ENCODE assay signal across 8 cellular contexts in genomic region chr11:18802381-18803257, GRCh38. TPM values are rescaled to one million over a fixed set of nuclear protein-coding genes. Genes with fewer than 3 reads are reported as not detected.
DNase-seq lines count a peak whose midpoint lies in the region; ATAC-seq, FAIRE-seq and TF ChIP-seq lines count a peak whose summit lies in the region.

No MANE protein-coding gene starts in this region.

- H3K27ac ChIP-seq in RWPE1, result no peak overlapping the region

- no peaks in the 10 kb centered on the region for H3K36me3 ChIP-seq in bronchial epithelial cell (ENCODE audit: control insufficient read depth, insufficient read depth, low read length)

- CTCF ChIA-PET in RWPE1 (lab: Yijun Ruan, JAX), result interaction anchor here (0.6 to 1.4 kb wide), 5 partner anchors 24 to 687 kb away, joined by 3 to 4 read pairs (median 3); no protein-coding TSS in a partner anchor

- H3K27ac Mint-ChIP-seq in natural killer cell, result no peak overlapping the region

- no peak overlapping the region for H3K4me3 ChIP-seq in bronchial epithelial cell (ENCODE audit: low read depth, low read length)

- no peaks in the 10 kb centered on the region for H3K27me3 ChIP-seq in bronchial epithelial cell (ENCODE audit: control insufficient read depth, insufficient read depth, low read length)

- no peak for DNase-seq in Right ventricle myocardium superior
- DNase-seq in Right ventricle myocardium inferior (ENCODE audit: missing footprints), result no peak
- DNase-seq in RWPE1 (ENCODE audit: low spot score), result peak; percentile 59
- peak; percentile 71 for DNase-seq in bronchial epithelial cell (ENCODE audit: low read depth)
- peak in 1 of 2 donors; percentile 47 for DNase-seq in left colon
- peak; percentile 38 for DNase-seq in stimulated activated naive CD8-positive, alpha-beta T cell treated with anti-CD3 and anti-CD28 coated beads, Interleukin-15, Interleukin-2, amounts not matched to agents 100 U/mL and 50 U/mL, for 24 hours
- no peak for DNase-seq in natural killer cell

- FAIRE-seq in bronchial epithelial cell (lab: Jason Lieb, UNC), result no peak

- peaks cover 15 to 43% of the 10 kb centered on the region in 2 donors for H3K27me3 Mint-ChIP-seq in natural killer cell (ENCODE audit: low read depth in 2 of 2)

- no peaks in the 10 kb centered on the region for H3K9me3 Mint-ChIP-seq in natural killer cell

- intact Hi-C loops in Right ventricle myocardium superior (cut with DNase I) (loop anchor here (10.0 kb wide), 1 partner anchor 688 kb away; no protein-coding TSS in a partner anchor), Right ventricle myocardium inferior (cut with DNase I) (loop anchor here (5.0 to 10.0 kb wide), 2 partner anchors 260 to 688 kb away; no protein-coding TSS in a partner anchor), left colon (cut with DNase I, micrococcal nuclease) (no loop called here), natural killer cell (cut with micrococcal nuclease) (no loop called here)

- ATAC-seq in Right ventricle myocardium superior (ENCODE audit: poor library complexity) (peak; percentile 52), Right ventricle myocardium inferior (no peak), left colon (peak; percentile 55), natural killer cell (no peak)
- ATAC-seq in stimulated activated naive CD8-positive, alpha-beta T cell treated with anti-CD3 and anti-CD28 coated beads, Interleukin-15, Interleukin-2, amounts not matched to agents 100 U/mL and 50 U/mL, for 24 hours, result no peak

- no peaks in the 10 kb centered on the region for H3K36me3 Mint-ChIP-seq in natural killer cell

- no peak overlapping the region for H3K4me3 Mint-ChIP-seq in natural killer cell

- POLR2A ChIA-PET in RWPE1 (lab: Yijun Ruan, JAX; ENCODE audit: low non-redundant PET), result no interaction called here

- no peaks in the 10 kb centered on the region for H3K4me1 Mint-ChIP-seq in natural killer cell

- TF ChIP-seq CTCF in LNCAP (IDR thresholded peaks at IDR 0.05), result peak; percentile 79
- TF ChIP-seq CTCF in RWPE1 (conservative IDR thresholded peaks at IDR 0.05; ENCODE audit: low read depth), result peak; percentile 66
- TF ChIP-seq CTCF in bronchial epithelial cell (IDR thresholded peaks at IDR 0.05; ENCODE audit: insufficient read depth, low read length, severe bottlenecking), result peak; percentile 63
- TF ChIP-seq CTCF in natural killer cell (IDR thresholded peaks at IDR 0.05), result no peak

RNA-seq across cellular contexts. Expression of gene PTPN5, which starts 11.0 kb away (rescaled TPM):
- total RNA-seq in Right ventricle myocardium superior (1.0 TPM), Right ventricle myocardium inferior (0.27 TPM), bronchial epithelial cell (not detected in 2 replicates), left colon (under 1 TPM; 0.18 to 0.22 TPM), natural killer cell (not detected)

Comparison
In these comparisons a context has a peak if more than half of its experiments do, and no peak if none do; other contexts are left out.
1. ATAC-seq: peak in Right ventricle myocardium superior (single experiment) and left colon (single experiment); none in Right ventricle myocardium inferior (single experiment), stimulated activated naive CD8-positive, alpha-beta T cell treated with anti-CD3 and anti-CD28 coated beads, Interleukin-15, Interleukin-2, amounts not matched to agents 100 U/mL and 50 U/mL, for 24 hours (single experiment) and natural killer cell (0 of 3).
2. DNase-seq: peak in RWPE1 (single experiment), bronchial epithelial cell (single experiment) and stimulated activated naive CD8-positive, alpha-beta T cell treated with anti-CD3 and anti-CD28 coated beads, Interleukin-15, Interleukin-2, amounts not matched to agents 100 U/mL and 50 U/mL, for 24 hours (single experiment); none in Right ventricle myocardium superior (single experiment), Right ventricle myocardium inferior (single experiment) and natural killer cell (single experiment).
3. intact Hi-C loops: an anchor here in Right ventricle myocardium superior (10.0 kb wide) and Right ventricle myocardium inferior (5.0 to 10.0 kb wide); none called in left colon and natural killer cell.